In the genomic region with DNA sequence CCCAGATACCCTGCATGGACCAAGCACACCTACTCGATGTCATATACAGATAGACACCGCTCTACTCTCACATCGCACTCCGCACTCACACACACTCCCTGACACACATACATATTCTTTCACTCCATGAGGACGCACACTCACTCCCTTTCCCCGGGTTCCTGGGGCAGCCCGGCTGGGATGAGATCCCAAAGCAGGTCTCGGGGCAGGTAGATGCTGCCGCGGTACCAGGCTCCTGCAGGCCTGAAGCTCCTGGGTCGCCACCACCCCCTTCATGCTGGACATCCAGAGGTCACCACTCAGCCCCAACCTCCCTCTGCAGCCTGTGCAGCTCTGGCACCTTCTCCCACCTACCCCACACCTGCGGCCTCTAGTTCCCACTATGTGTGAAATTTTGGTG, we compare ENCODE assay signal across 17 cellular contexts. TPM values are rescaled to one million over a fixed set of nuclear protein-coding genes. Genes with fewer than 3 reads are reported as not detected.
"Had no signal": no experiment of that assay in that cellular context is flagged by ENCODE, and none has a peak within 500 bp of the region (broad histone marks: within the 10 kb centered on the region; RNA-seq: fewer than 3 reads in every experiment).

No MANE protein-coding gene starts in this region.

- H3K4me3 Mint-ChIP-seq: activated CD4-positive, alpha-beta T cell treated with anti-CD3 and anti-CD28 coated beads, Interleukin-2, amount 10 ng/mL, durations not matched to agents 7 days and 5 days; natural killer cell treated with Interleukin-12 subunit alpha and Interleukin-12 subunit beta and Interleukin-15 and Interleukin-18, amount 100 ng/mL, for 72 hours had no signal

- H3K36me3 Mint-ChIP-seq: natural killer cell treated with Interleukin-12 subunit alpha and Interleukin-12 subunit beta and Interleukin-15 and Interleukin-18, amount 100 ng/mL, for 72 hours had no signal

- FAIRE-seq: kidney, urothelium cell line had no signal

- H3K27ac ChIP-seq: dorsolateral prefrontal cortex, hepatocyte, prostate gland, right lobe of liver, spleen, thoracic aorta had no signal

- H3K4me3 ChIP-seq: dorsolateral prefrontal cortex, hepatocyte, prostate gland, right lobe of liver, spleen, thoracic aorta had no signal

- H3K9me3 ChIP-seq: prostate gland, right lobe of liver, spleen, thoracic aorta had no signal

- H3K4me2 ChIP-seq: hepatocyte had no signal

- H3K36me3 ChIP-seq: prostate gland, right lobe of liver, thoracic aorta had no signal

- DNase-seq: activated CD4-positive, alpha-beta T cell treated with anti-CD3 and anti-CD28 coated beads, Interleukin-2, amount 10 ng/mL, durations not matched to agents 7 days and 5 days; kidney; left ventricle myocardium superior; mesenchymal stem cell; spleen; T-helper 9 cell had no signal

- H3K79me2 ChIP-seq: hepatocyte had no signal

- H2AFZ ChIP-seq: hepatocyte had no signal

- ATAC-seq: activated naive CD4-positive, alpha-beta T cell treated with anti-CD3 and anti-CD28 coated beads, Interleukin-2, amount 50 U/mL, for 72 hours; esophagus mucosa; left ventricle myocardium superior; natural killer cell treated with Interleukin-12 subunit alpha and Interleukin-12 subunit beta and Interleukin-15 and Interleukin-18, amount 100 ng/mL, for 72 hours; right lobe of liver had no signal

- H3K27ac Mint-ChIP-seq: activated naive CD4-positive, alpha-beta T cell treated with anti-CD3 and anti-CD28 coated beads, Interleukin-2, amount 50 U/mL, for 72 hours; activated T-helper 2 cell treated with anti-CD3 and anti-CD28 coated beads, Interferon-gamma antibody, Interleukin-2, Interleukin-4, amounts not matched to agents 10 μg/mL and 5 μg/mL and 100 μg/mL, durations not matched to agents 14 hours and 24 hours and 36 hours; natural killer cell treated with Interleukin-12 subunit alpha and Interleukin-12 subunit beta and Interleukin-15 and Interleukin-18, amount 100 ng/mL, for 72 hours had no signal

- H3K9me3 Mint-ChIP-seq: activated CD4-positive, alpha-beta T cell treated with anti-CD3 and anti-CD28 coated beads, Interleukin-2, amount 10 ng/mL, durations not matched to agents 7 days and 5 days; activated naive CD4-positive, alpha-beta T cell treated with anti-CD3 and anti-CD28 coated beads, Interleukin-2, amount 50 U/mL, for 72 hours; activated T-helper 2 cell treated with anti-CD3 and anti-CD28 coated beads, Interferon-gamma antibody, Interleukin-2, Interleukin-4, amounts not matched to agents 10 μg/mL and 5 μg/mL and 100 μg/mL, durations not matched to agents 14 hours and 24 hours and 36 hours; natural killer cell treated with Interleukin-12 subunit alpha and Interleukin-12 subunit beta and Interleukin-15 and Interleukin-18, amount 100 ng/mL, for 72 hours had no signal

RNA-seq across cellular contexts. Expression of a gene that starts 2.3 kb away (rescaled TPM):
- total RNA-seq: activated CD4-positive, alpha-beta T cell treated with anti-CD3 and anti-CD28 coated beads, Interleukin-2, amount 10 ng/mL, durations not matched to agents 7 days and 5 days; activated naive CD4-positive, alpha-beta T cell treated with anti-CD3 and anti-CD28 coated beads, Interleukin-2, amount 50 U/mL, for 72 hours; activated T-helper 2 cell treated with anti-CD3 and anti-CD28 coated beads, Interferon-gamma antibody, Interleukin-2, Interleukin-4, amounts not matched to agents 10 μg/mL and 5 μg/mL and 100 μg/mL, durations not matched to agents 14 hours and 24 hours and 36 hours; cardiac septum; esophagus mucosa; hepatocyte; left ventricle myocardium superior; natural killer cell treated with Interleukin-12 subunit alpha and Interleukin-12 subunit beta and Interleukin-15 and Interleukin-18, amount 100 ng/mL, for 72 hours; right lobe of liver; spleen; thoracic aorta had no signal
- polyA plus RNA-seq: hepatocyte, spleen had no signal

RNA-seq across cellular contexts. Expression of a gene that starts 11.6 kb away (rescaled TPM):
- total RNA-seq: cardiac septum had no signal

RNA-seq across cellular contexts. Expression of a gene that starts 12.0 kb away (rescaled TPM):
- total RNA-seq: activated CD4-positive, alpha-beta T cell treated with anti-CD3 and anti-CD28 coated beads, Interleukin-2, amount 10 ng/mL, durations not matched to agents 7 days and 5 days; natural killer cell treated with Interleukin-12 subunit alpha and Interleukin-12 subunit beta and Interleukin-15 and Interleukin-18, amount 100 ng/mL, for 72 hours had no signal

RNA-seq across cellular contexts. Expression of a gene that starts 39.7 kb away (rescaled TPM):
- total RNA-seq: activated CD4-positive, alpha-beta T cell treated with anti-CD3 and anti-CD28 coated beads, Interleukin-2, amount 10 ng/mL, durations not matched to agents 7 days and 5 days; activated naive CD4-positive, alpha-beta T cell treated with anti-CD3 and anti-CD28 coated beads, Interleukin-2, amount 50 U/mL, for 72 hours; activated T-helper 2 cell treated with anti-CD3 and anti-CD28 coated beads, Interferon-gamma antibody, Interleukin-2, Interleukin-4, amounts not matched to agents 10 μg/mL and 5 μg/mL and 100 μg/mL, durations not matched to agents 14 hours and 24 hours and 36 hours; left ventricle myocardium superior; natural killer cell treated with Interleukin-12 subunit alpha and Interleukin-12 subunit beta and Interleukin-15 and Interleukin-18, amount 100 ng/mL, for 72 hours; right lobe of liver had no signal
